Comparison of ENCODE assay signal across 15 cellular contexts in the genomic region with DNA sequence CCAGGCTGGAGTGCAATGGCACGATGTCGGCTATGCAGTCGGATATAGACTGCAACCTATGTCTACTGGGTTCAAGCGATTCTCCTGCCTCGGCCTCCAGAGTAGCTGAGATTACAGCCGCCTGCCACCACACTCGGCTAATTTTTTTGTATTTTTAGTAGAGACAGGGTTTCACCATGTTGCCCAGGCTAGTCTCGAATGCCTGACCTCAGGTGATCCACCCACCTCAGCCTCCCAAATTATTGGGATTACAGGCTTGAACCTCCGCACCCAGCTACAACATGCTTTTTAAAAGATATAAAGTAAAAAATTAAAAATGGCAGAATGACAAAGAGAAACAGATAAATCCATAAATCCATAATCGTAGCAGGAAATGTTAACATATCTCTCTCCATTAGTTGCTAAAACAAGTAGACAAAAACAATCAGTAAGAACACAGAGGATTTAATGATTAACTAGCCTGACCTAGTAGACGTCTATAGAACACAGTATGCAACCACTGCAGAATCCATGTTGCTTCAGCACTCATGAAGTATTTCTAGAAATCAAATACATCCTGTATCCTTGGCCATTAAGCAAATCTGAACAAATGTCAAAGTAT. TPM values are rescaled to one million over a fixed set of nuclear protein-coding genes. Genes with fewer than 3 reads are reported as not detected.
"Had no signal": no experiment of that assay in that cellular context is flagged by ENCODE, and none has a peak within 500 bp of the region (broad histone marks: within the 10 kb centered on the region; RNA-seq: fewer than 3 reads in every experiment).

No MANE protein-coding gene starts in this region.

- H3K27ac Mint-ChIP-seq: activated naive CD4-positive, alpha-beta T cell treated with anti-CD3 and anti-CD28 coated beads for 36 hours; activated T-helper 2 cell treated with anti-CD3 and anti-CD28 coated beads, Interferon-gamma antibody, Interleukin-2, Interleukin-4, amounts not matched to agents 10 μg/mL and 5 μg/mL and 100 μg/mL, durations not matched to agents 14 hours and 24 hours and 36 hours; neural progenitor cell; stimulated activated naive CD8-positive, alpha-beta T cell treated with anti-CD3 and anti-CD28 coated beads, Interleukin-15, Interleukin-2, amounts not matched to agents 100 ng/mL and 50 ng/mL, for 24 hours; type B pancreatic cell had no signal

- H3K4me1 ChIP-seq: gastroesophageal sphincter, neural progenitor cell had no signal

- FAIRE-seq: astrocyte, endometrium had no signal

- H2AFZ ChIP-seq: neural progenitor cell had no signal

- H3K36me3 Mint-ChIP-seq: type B pancreatic cell had no signal

- H3K27ac ChIP-seq: dorsolateral prefrontal cortex, gastroesophageal sphincter, heart right ventricle, neural progenitor cell had no signal

- DNase-seq: activated CD4-positive, CD25-positive, alpha-beta regulatory T cell treated with anti-CD3 and anti-CD28 coated beads, Interleukin-2, amount 50 U/mL, for 72 hours; activated naive CD4-positive, alpha-beta T cell treated with anti-CD3 and anti-CD28 coated beads for 36 hours; activated T-cell treated with anti-CD3 and anti-CD28 coated beads, Interleukin-2, amount 50 U/mL, for 1 hour; dorsolateral prefrontal cortex; heart right ventricle; islet precursor cell; stimulated activated CD4-positive, alpha-beta T cell treated with anti-CD3 and anti-CD28 coated beads, Interleukin-4, amount 100 ng/mL, for 24 hours had no signal

- H3K36me3 ChIP-seq: gastroesophageal sphincter, heart right ventricle, neural progenitor cell had no signal

- H3K4me3 Mint-ChIP-seq: activated naive CD4-positive, alpha-beta T cell treated with anti-CD3 and anti-CD28 coated beads for 36 hours; neural progenitor cell; stimulated activated naive CD8-positive, alpha-beta T cell treated with anti-CD3 and anti-CD28 coated beads, Interleukin-15, Interleukin-2, amounts not matched to agents 100 ng/mL and 50 ng/mL, for 24 hours; type B pancreatic cell had no signal

- H3K27me3 Mint-ChIP-seq: stimulated activated naive CD8-positive, alpha-beta T cell treated with anti-CD3 and anti-CD28 coated beads, Interleukin-15, Interleukin-2, amounts not matched to agents 100 ng/mL and 50 ng/mL, for 24 hours; type B pancreatic cell had no signal

- H3K4me3 ChIP-seq: dorsolateral prefrontal cortex, gastroesophageal sphincter, heart right ventricle, neural progenitor cell had no signal

- H3K27me3 ChIP-seq: dorsolateral prefrontal cortex, gastroesophageal sphincter, heart right ventricle, neural progenitor cell had no signal

- H3K9ac ChIP-seq: neural progenitor cell had no signal

- H3K9me3 ChIP-seq: gastroesophageal sphincter had no signal

- ATAC-seq: gastroesophageal sphincter, heart right ventricle had no signal

- H3K4me2 ChIP-seq: neural progenitor cell had no signal

RNA-seq across cellular contexts. Expression of gene SPOCD1, which starts 59.9 kb away (rescaled TPM):
- total RNA-seq: activated T-helper 2 cell treated with anti-CD3 and anti-CD28 coated beads, Interferon-gamma antibody, Interleukin-2, Interleukin-4, amounts not matched to agents 10 μg/mL and 5 μg/mL and 100 μg/mL, durations not matched to agents 14 hours and 24 hours and 36 hours; temporal lobe had no signal
